Comparison of ENCODE assay signal across 26 cellular contexts in the genomic region with DNA sequence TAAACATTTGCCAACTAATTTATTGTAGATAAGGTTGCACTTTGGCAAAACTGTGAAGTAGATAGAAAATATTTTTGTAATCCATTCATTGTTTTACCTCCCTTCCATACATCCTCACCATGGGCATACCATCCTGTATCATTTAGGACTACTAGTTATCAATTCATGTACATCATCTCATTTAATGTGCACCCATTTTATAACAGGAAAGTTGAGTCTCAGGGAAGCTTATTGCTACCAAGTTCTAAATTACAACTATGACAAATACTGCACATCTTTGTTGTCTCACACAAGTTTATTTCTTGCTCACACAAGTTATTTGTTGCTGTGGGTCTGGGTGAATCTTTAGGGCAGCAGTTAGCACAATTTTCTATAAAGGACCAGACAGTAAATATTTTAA.
"Had no signal": no experiment of that assay in that cellular context is flagged by ENCODE, and none has a peak within 500 bp of the region (broad histone marks: within the 10 kb centered on the region; RNA-seq: fewer than 3 reads in every experiment).

No MANE protein-coding gene starts in this region.

- FAIRE-seq: endometrium, islet of Langerhans, keratinocyte had no signal

- H3K4me3 ChIP-seq: colonic mucosa, esophagus squamous epithelium, gastrocnemius medialis, heart right ventricle, left lung, lower lobe of right lung had no signal

- H3K27me3 Mint-ChIP-seq: dendritic cell treated with granulocyte-macrophage colony-stimulating factor and Interleukin-4, amounts not matched to agents 40 ng/mL and 50 ng/mL, for 4 days; effector memory CD8-positive, alpha-beta T cell had no signal

- DNase-seq: colonic mucosa; cortex of kidney; effector CD8-positive, alpha-beta T cell; effector memory CD8-positive, alpha-beta T cell; endodermal cell; erythroblast; esophagus squamous epithelium; foreskin fibroblast; foreskin melanocyte; gastrocnemius medialis; glutamatergic neuron; head of caudate nucleus; heart right ventricle; hippocampal formation; left cardiac atrium; left lung; left ventricle myocardium superior; lower lobe of right lung; mesenchymal stem cell; midbrain had no signal

- ATAC-seq: effector memory CD8-positive, alpha-beta T cell; esophagus mucosa; gastrocnemius medialis; heart right ventricle; left cardiac atrium; left lung; left ventricle myocardium superior; lower lobe of right lung had no signal

- H3K27me3 ChIP-seq: colonic mucosa, esophagus squamous epithelium, gastrocnemius medialis, left lung had no signal

- H3K9me3 ChIP-seq: colonic mucosa, esophagus squamous epithelium, gastrocnemius medialis, heart right ventricle, lower lobe of right lung had no signal

- H3K36me3 ChIP-seq: colonic mucosa, esophagus squamous epithelium, gastrocnemius medialis, heart right ventricle, left lung, lower lobe of right lung had no signal

- H3K4me3 Mint-ChIP-seq: dendritic cell treated with granulocyte-macrophage colony-stimulating factor and Interleukin-4, amounts not matched to agents 40 ng/mL and 50 ng/mL, for 4 days; effector memory CD8-positive, alpha-beta T cell; endodermal cell had no signal

- H3K9me3 Mint-ChIP-seq: endodermal cell had no signal

- H3K27ac Mint-ChIP-seq: dendritic cell treated with granulocyte-macrophage colony-stimulating factor and Interleukin-4, amounts not matched to agents 40 ng/mL and 50 ng/mL, for 4 days; effector memory CD8-positive, alpha-beta T cell; endodermal cell had no signal

- H3K4me1 ChIP-seq: colonic mucosa, esophagus squamous epithelium, gastrocnemius medialis, left lung, lower lobe of right lung had no signal

- H3K27ac ChIP-seq: colonic mucosa, epithelial cell of prostate, esophagus squamous epithelium, gastrocnemius medialis, heart right ventricle, left lung, lower lobe of right lung had no signal
